Comparison of ENCODE assay signal across 9 cellular contexts in the genomic region with DNA sequence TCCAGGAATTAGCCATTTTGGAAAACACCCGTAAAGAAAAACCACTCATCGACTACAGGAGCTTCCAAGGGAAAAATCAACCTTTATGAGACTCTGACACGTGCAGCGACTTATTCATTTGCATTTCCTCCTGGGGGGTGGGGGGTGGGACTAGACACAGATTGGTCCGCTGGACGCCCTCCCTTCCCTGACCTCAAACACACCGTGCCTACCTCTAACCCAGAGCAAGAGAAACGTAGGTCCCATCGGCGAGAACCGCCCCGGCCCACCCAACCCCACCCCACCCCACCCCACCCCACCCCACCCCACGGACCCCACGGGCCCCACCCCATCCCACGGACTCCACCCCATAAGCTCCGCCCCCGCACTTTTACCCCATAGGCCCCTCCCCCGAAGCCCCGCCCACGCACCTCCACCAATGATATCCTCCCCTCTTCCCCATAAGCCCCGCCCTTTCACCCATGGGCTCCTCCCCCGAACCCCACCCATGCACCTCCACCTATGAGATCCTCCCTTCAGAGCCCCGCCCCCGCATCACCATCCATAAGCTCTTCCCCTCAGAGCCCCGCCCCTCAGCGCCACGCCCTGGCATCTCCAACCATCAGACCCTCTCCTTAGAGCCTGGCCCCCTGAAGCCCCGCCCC. TPM values are rescaled to one million over a fixed set of nuclear protein-coding genes. Genes with fewer than 3 reads are reported as not detected.
DNase-seq lines count a peak whose midpoint lies in the region; ATAC-seq, FAIRE-seq and TF ChIP-seq lines count a peak whose summit lies in the region.
"Had no signal": no experiment of that assay in that cellular context is flagged by ENCODE, and none has a peak within 500 bp of the region (broad histone marks: within the 10 kb centered on the region; RNA-seq: fewer than 3 reads in every experiment).

No MANE protein-coding gene starts in this region.

- H3K9me3 Mint-ChIP-seq in activated B cell treated with CpG ODN at 0.5 μM for 24 hours: no peaks in the 10 kb centered on the region
- peaks cover 3% of the 10 kb centered on the region for H3K9me3 Mint-ChIP-seq in stimulated activated memory B cell treated with anti-CD40 and anti-IgM and Interleukin-4, amounts not matched to agents 10 μg/mL and 1 μg/mL and 100 μg/mL, for 72 hours

- H3K9me3 ChIP-seq in right cardiac atrium (ENCODE audit: control insufficient read depth, low read length): no peaks in the 10 kb centered on the region

- no peak for FAIRE-seq in GM12892 (lab: Jason Lieb, UNC)

- H3K4me3 ChIP-seq in right cardiac atrium (ENCODE audit: low read length): peak overlapping the region; percentile 94

- intact Hi-C loops in activated B cell treated with CpG ODN at 0.5 μM for 24 hours (cut with micrococcal nuclease): loop anchor here (1.0 to 2.0 kb wide), 3 partner anchors 34 to 1075 kb away; a partner anchor contains a TSS
- intact Hi-C loops in right cardiac atrium (cut with DNase I): no loop called here

- H3K27ac Mint-ChIP-seq in activated B cell treated with CpG ODN at 0.5 μM for 24 hours: peak overlapping the region; percentile 98
- H3K27ac Mint-ChIP-seq in stimulated activated memory B cell treated with anti-CD40 and anti-IgM and Interleukin-4, amounts not matched to agents 10 μg/mL and 1 μg/mL and 100 μg/mL, for 72 hours: peak overlapping the region; percentile 79

- H3K27me3 ChIP-seq in right cardiac atrium (ENCODE audit: control insufficient read depth, insufficient read depth): no peaks in the 10 kb centered on the region

- POLR2A ChIA-PET in activated B cell treated with CpG ODN at 0.5 μM for 24 hours (lab: Charles Lee): no interaction called here

- WGBS in right cardiac atrium: 49% methylated on average over 28 of the region's 28 CpGs

- no peak for ATAC-seq in activated B cell treated with CpG ODN at 0.5 μM for 24 hours (ENCODE audit: low read depth)
- ATAC-seq in right cardiac atrium: peak in 1 of 2 donors; percentile 27
- no peak for ATAC-seq in stimulated activated memory B cell treated with anti-CD40 and anti-IgM and Interleukin-4, amounts not matched to agents 10 μg/mL and 1 μg/mL and 100 μg/mL, for 72 hours
- no peak for ATAC-seq in HG02870 (IDR thresholded peaks at IDR 0.05; ENCODE audit: unreplicated experiment)
- no peak for ATAC-seq in GM18498 (IDR thresholded peaks at IDR 0.05; ENCODE audit: unreplicated experiment)

- H3K36me3 Mint-ChIP-seq in activated B cell treated with CpG ODN at 0.5 μM for 24 hours (ENCODE audit: low read depth): peaks cover 29% of the 10 kb centered on the region
- H3K36me3 Mint-ChIP-seq in stimulated activated memory B cell treated with anti-CD40 and anti-IgM and Interleukin-4, amounts not matched to agents 10 μg/mL and 1 μg/mL and 100 μg/mL, for 72 hours: peaks cover 32% of the 10 kb centered on the region

- TF ChIP-seq POLR2A in GM12892 (IDR thresholded peaks at IDR 0.05; ENCODE audit: low read depth, low read length): no peak

- H3K4me1 ChIP-seq in right cardiac atrium (ENCODE audit: control insufficient read depth, insufficient read depth, low read length): peaks cover 3% of the 10 kb centered on the region

- DNase-seq in GM12892 (ENCODE audit: insufficient read length) (peak; percentile 79), activated B cell treated with CpG ODN at 0.5 μM for 24 hours (no peak), right cardiac atrium (no peak), cerebellar nuclear complex (lab: John Stamatoyannopoulos, UW) (no peak), NCI-H774 (lab: John Stamatoyannopoulos, UW) (no peak)
- DNase-seq: NCI-H2029 had no signal

- H3K27me3 Mint-ChIP-seq in activated B cell treated with CpG ODN at 0.5 μM for 24 hours: no peaks in the 10 kb centered on the region
- H3K27me3 Mint-ChIP-seq in stimulated activated memory B cell treated with anti-CD40 and anti-IgM and Interleukin-4, amounts not matched to agents 10 μg/mL and 1 μg/mL and 100 μg/mL, for 72 hours: no peaks in the 10 kb centered on the region

- peak overlapping the region; percentile 94 for H3K4me3 Mint-ChIP-seq in activated B cell treated with CpG ODN at 0.5 μM for 24 hours
- H3K4me3 Mint-ChIP-seq in stimulated activated memory B cell treated with anti-CD40 and anti-IgM and Interleukin-4, amounts not matched to agents 10 μg/mL and 1 μg/mL and 100 μg/mL, for 72 hours: peak overlapping the region; percentile 79

- H3K4me1 Mint-ChIP-seq in activated B cell treated with CpG ODN at 0.5 μM for 24 hours: peaks cover 19% of the 10 kb centered on the region
- peaks cover 20% of the 10 kb centered on the region for H3K4me1 Mint-ChIP-seq in stimulated activated memory B cell treated with anti-CD40 and anti-IgM and Interleukin-4, amounts not matched to agents 10 μg/mL and 1 μg/mL and 100 μg/mL, for 72 hours

- peak overlapping the region; percentile 32 for H3K27ac ChIP-seq in right cardiac atrium (ENCODE audit: low read length)

- TF ChIP-seq CTCF in activated B cell treated with CpG ODN at 0.5 μM for 24 hours (IDR thresholded peaks at IDR 0.05): no peak

- CTCF ChIA-PET in activated B cell treated with CpG ODN at 0.5 μM for 24 hours (lab: Charles Lee): no interaction called here

RNA-seq across cellular contexts. Expression of a gene that starts 1.1 kb away (rescaled TPM):
- polyA plus RNA-seq in GM12892 (2012; ENCODE audit: missing spikeins): 13.4 TPM
- total RNA-seq in activated B cell treated with CpG ODN at 0.5 μM for 24 hours (69.9 and 75.6 TPM in 2 replicates), right cardiac atrium (10 to 100 TPM; 48.4 to 57.6 (median 54.8) TPM)
- polyA plus RNA-seq in right cardiac atrium: 59.0 TPM

RNA-seq across cellular contexts. Expression of a gene that starts 36.4 kb away (rescaled TPM):
- polyA plus RNA-seq in GM12892 (2012; ENCODE audit: missing spikeins): 22.1 TPM
- total RNA-seq in activated B cell treated with CpG ODN at 0.5 μM for 24 hours (19.5 and 23.8 TPM in 2 replicates), right cardiac atrium (1 to 10 TPM; 2.1 to 9.0 (median 4.7) TPM)
- 3.6 TPM for polyA plus RNA-seq in right cardiac atrium
